8 cellular contexts compared by ENCODE assay signal in genomic region chr4:147590249-147590920, GRCh38. TPM values are rescaled to one million over a fixed set of nuclear protein-coding genes. Genes with fewer than 3 reads are reported as not detected.
DNase-seq lines count a peak whose midpoint lies in the region; ATAC-seq lines count a peak whose summit lies in the region.

No MANE protein-coding gene starts in this region.

- no peak overlapping the region for H3K27ac Mint-ChIP-seq in T-helper 17 cell

- H3K27me3 Mint-ChIP-seq in T-helper 17 cell = peaks cover 14% of the 10 kb centered on the region

- H3K4me3 Mint-ChIP-seq in T-helper 17 cell = no peak overlapping the region

- no peaks in the 10 kb centered on the region for H3K36me3 Mint-ChIP-seq in T-helper 17 cell (ENCODE audit: low read depth)

- peaks cover 3% of the 10 kb centered on the region for H3K4me1 Mint-ChIP-seq in T-helper 17 cell

- peak; percentile 53 for DNase-seq in CD1c-positive myeloid dendritic cell (ENCODE audit: extremely low spot score)
- peak; percentile 68 for DNase-seq in M059J (ENCODE audit: low read depth)
- peak in 1 of 3 donors; percentile 18 for DNase-seq in T-helper 17 cell
- peak; percentile 34 for DNase-seq in cerebellar cortex (ENCODE audit: low spot score)
- DNase-seq in left kidney (ENCODE audit: low read depth, low spot score) = peak; percentile 88
- peak; percentile 12 for DNase-seq in stimulated activated CD8-positive, alpha-beta memory T cell treated with anti-CD3 and anti-CD28 coated beads, Interleukin-15, amount 100 ng/mL, for 1 hour (ENCODE audit: low read depth)
- no peak for DNase-seq in NCI-H226

- ATAC-seq in GM19395 (IDR thresholded peaks at IDR 0.05; ENCODE audit: unreplicated experiment) (peak; percentile 69), T-helper 17 cell (peak; percentile 45)

- no peaks in the 10 kb centered on the region for H3K9me3 ChIP-seq in T-helper 17 cell (ENCODE audit: control insufficient read depth, low read length, poor library complexity, severe bottlenecking)

RNA-seq across cellular contexts. Expression of gene TMEM184C, which starts 26.8 kb away (rescaled TPM):
- 19.1 and 27.0 TPM in 2 replicates for total RNA-seq in M059J (2014; rRNA removed; shearing (Covaris generic))
- total RNA-seq in T-helper 17 cell = 10 to 100 TPM; 14.2 to 18.0 TPM
